In the genomic region with DNA sequence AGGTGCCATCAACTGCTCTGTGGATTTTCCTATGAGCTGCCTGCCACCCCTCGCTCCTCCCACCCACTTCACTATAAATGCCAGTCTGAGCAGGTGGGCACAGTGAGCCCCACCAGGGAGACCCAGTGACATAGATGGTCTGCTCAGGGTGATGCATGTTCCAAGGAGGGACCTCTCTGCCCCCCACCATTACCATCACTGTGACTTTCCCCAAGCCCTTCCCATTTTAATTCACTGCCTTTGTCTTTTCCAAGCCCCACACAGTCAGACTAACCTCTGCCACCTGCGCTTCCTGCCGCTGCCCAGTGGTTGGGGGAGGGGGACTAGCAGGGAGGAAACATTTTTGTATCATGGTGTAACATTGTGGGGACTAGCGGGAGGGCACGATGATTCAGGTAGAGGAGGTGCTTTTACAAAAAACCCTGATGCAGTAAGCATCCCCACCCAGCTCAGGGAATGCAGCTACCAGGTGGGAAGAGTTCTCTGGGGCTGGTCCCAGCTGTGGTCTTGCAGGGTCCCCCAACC, we compare ENCODE assay signal across 11 cellular contexts. TPM values are rescaled to one million over a fixed set of nuclear protein-coding genes. Genes with fewer than 3 reads are reported as not detected.
DNase-seq lines count a peak whose midpoint lies in the region; ATAC-seq and TF ChIP-seq lines count a peak whose summit lies in the region.
"Had no signal": no experiment of that assay in that cellular context is flagged by ENCODE, and none has a peak within 500 bp of the region (broad histone marks: within the 10 kb centered on the region; RNA-seq: fewer than 3 reads in every experiment).

No MANE protein-coding gene starts in this region.

- ATAC-seq in gastroesophageal sphincter (no peak), GM18517 (IDR thresholded peaks at IDR 0.05; ENCODE audit: unreplicated experiment) (no peak), GM21423 (IDR thresholded peaks at IDR 0.05; ENCODE audit: unreplicated experiment) (no peak)

- TF ChIP-seq CTCF in gastroesophageal sphincter (IDR thresholded peaks at IDR 0.05), result no peak

- no peak for TF ChIP-seq EP300 in gastroesophageal sphincter (IDR thresholded peaks at IDR 0.05)

- peak; percentile 57 to 59 for DNase-seq in activated CD4-positive, alpha-beta T cell treated with anti-CD3 and anti-CD28 coated beads, Interleukin-2, amount 50 U/mL, for 4 hours
- peak; percentile 37 for DNase-seq in effector CD8-positive, alpha-beta T cell (lab: John Stamatoyannopoulos, UW)
- DNase-seq in stimulated activated CD4-positive, alpha-beta T cell treated with anti-CD3 and anti-CD28 coated beads, TNF-alpha, amount 100 ng/mL, for 1 hour (ENCODE audit: low read depth in 3 of 3, low spot score in 1 of 3), result peak in 2 of 3 donors; percentile 42 to 55
- DNase-seq in DMS 273 treated with DMSO at 0.1 percent for 48 hours (lab: John Stamatoyannopoulos, UW), result no peak
- DNase-seq: esophagus squamous epithelium, midbrain, NCI-H526 had no signal

- peaks cover 88% of the 10 kb centered on the region for H3K27me3 ChIP-seq in gastroesophageal sphincter

- TF ChIP-seq POLR2A in gastroesophageal sphincter (IDR thresholded peaks at IDR 0.05), result no peak

- peaks cover 5 to 21% (median 16%) of the 10 kb centered on the region in 3 donors for H3K4me1 ChIP-seq in gastroesophageal sphincter

- H3K4me3 ChIP-seq in gastroesophageal sphincter, result no peak overlapping the region

- H3K27ac ChIP-seq in KOPT-K1 (ENCODE audit: low read depth, low read length, poor library complexity, severe bottlenecking) (peak overlapping the region; percentile 100), gastroesophageal sphincter (no peak overlapping the region)

- no peaks in the 10 kb centered on the region for H3K9me3 ChIP-seq in KOPT-K1 (ENCODE audit: insufficient read depth, low read length, poor library complexity, severe bottlenecking)
- no peaks in the 10 kb centered on the region for H3K9me3 ChIP-seq in gastroesophageal sphincter
- H3K9me3 ChIP-seq: esophagus squamous epithelium had no signal

- 0 to 72% methylated on average over 1 to 3 of the region's 5 CpGs for WGBS in gastroesophageal sphincter (ENCODE audit: low coverage in 1 of 2), 2 donors

- peaks cover 79% of the 10 kb centered on the region for H3K36me3 ChIP-seq in KOPT-K1 (ENCODE audit: insufficient read depth, low read length)
- H3K36me3 ChIP-seq in gastroesophageal sphincter, result no peaks in the 10 kb centered on the region
- H3K36me3 ChIP-seq: esophagus squamous epithelium had no signal

RNA-seq across cellular contexts. Expression of a gene that starts 24.6 kb away (rescaled TPM):
- total RNA-seq in gastroesophageal sphincter, result not detected
- total RNA-seq: esophagus squamous epithelium had no signal

RNA-seq across cellular contexts. Expression of a gene that starts 46.1 kb away (rescaled TPM):
- total RNA-seq in gastroesophageal sphincter, result under 1 TPM in 1 of 4 donors, not detected in 3; 0.94 TPM
- total RNA-seq: esophagus squamous epithelium had no signal

RNA-seq across cellular contexts. Expression of a gene that starts 59.5 kb away (rescaled TPM):
- total RNA-seq in gastroesophageal sphincter, result 10 to 100 TPM in 2 of 4 donors, 1 to 10 TPM in 2; 6.0 to 22.1 (median 9.7) TPM
